1 cellular context compared by ENCODE assay signal in the genomic region with DNA sequence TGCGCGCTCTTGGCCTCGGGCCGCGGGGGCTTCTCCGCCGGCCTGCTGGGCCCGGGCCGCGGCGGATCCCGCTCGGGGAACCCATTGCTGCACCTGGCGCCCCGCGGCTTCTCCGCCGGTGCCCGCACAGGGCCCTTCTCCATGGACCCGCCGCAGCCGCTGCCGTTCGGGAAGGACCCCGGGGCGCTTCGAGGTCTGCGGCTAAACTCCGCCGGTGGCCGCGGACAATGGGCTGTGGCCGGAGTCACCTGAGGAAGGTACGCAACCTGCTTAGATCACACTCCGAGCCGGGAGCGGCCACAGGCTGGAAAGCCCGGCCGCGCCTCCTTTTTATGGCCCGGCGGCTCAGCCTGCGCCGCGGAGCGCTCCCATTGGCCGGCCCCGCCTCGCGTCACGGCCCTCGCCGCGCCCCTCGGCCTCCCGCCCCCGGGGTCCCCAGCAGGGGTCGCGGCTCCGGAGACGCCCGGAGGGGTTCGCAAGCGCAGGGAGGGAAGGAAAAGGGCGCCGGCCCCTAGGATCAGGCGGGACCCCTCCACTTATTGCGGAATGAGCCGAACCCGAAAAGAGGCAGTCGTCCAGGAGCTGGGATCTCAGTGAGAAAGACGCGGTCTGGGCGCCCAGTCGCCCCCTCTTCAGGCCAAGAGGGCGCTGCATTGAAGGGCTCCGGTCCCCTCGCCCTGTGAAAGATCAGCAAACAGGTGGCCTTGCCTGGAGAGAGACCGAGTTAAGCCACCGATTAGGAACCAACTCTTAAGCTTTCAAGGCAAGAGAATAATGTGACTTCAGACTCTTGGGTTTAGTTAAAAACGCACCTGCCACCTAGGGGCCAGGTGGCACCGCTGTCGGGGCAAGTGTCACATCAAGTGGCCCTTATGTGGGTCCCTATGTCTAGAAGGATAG.
A peak's percentile ranks its signal among the peaks of the same experiment; 100 is the strongest.
TF ChIP-seq lines count a peak whose summit lies in the region.

A gene with protein sequence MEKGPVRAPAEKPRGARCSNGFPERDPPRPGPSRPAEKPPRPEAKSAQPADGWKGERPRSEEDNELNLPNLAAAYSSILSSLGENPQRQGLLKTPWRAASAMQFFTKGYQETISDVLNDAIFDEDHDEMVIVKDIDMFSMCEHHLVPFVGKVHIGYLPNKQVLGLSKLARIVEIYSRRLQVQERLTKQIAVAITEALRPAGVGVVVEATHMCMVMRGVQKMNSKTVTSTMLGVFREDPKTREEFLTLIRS (minus strand): TSS at position 306 of the 900 bp plus-strand sequence. CDS start 163 bp downstream, at position 143.

TF ChIP-seq in K562, 482 proteins besides CTCF, POLR2A, EP300 and RAD21 (continued from another document and continues in another):
- TF ChIP-seq, protein P1, sequence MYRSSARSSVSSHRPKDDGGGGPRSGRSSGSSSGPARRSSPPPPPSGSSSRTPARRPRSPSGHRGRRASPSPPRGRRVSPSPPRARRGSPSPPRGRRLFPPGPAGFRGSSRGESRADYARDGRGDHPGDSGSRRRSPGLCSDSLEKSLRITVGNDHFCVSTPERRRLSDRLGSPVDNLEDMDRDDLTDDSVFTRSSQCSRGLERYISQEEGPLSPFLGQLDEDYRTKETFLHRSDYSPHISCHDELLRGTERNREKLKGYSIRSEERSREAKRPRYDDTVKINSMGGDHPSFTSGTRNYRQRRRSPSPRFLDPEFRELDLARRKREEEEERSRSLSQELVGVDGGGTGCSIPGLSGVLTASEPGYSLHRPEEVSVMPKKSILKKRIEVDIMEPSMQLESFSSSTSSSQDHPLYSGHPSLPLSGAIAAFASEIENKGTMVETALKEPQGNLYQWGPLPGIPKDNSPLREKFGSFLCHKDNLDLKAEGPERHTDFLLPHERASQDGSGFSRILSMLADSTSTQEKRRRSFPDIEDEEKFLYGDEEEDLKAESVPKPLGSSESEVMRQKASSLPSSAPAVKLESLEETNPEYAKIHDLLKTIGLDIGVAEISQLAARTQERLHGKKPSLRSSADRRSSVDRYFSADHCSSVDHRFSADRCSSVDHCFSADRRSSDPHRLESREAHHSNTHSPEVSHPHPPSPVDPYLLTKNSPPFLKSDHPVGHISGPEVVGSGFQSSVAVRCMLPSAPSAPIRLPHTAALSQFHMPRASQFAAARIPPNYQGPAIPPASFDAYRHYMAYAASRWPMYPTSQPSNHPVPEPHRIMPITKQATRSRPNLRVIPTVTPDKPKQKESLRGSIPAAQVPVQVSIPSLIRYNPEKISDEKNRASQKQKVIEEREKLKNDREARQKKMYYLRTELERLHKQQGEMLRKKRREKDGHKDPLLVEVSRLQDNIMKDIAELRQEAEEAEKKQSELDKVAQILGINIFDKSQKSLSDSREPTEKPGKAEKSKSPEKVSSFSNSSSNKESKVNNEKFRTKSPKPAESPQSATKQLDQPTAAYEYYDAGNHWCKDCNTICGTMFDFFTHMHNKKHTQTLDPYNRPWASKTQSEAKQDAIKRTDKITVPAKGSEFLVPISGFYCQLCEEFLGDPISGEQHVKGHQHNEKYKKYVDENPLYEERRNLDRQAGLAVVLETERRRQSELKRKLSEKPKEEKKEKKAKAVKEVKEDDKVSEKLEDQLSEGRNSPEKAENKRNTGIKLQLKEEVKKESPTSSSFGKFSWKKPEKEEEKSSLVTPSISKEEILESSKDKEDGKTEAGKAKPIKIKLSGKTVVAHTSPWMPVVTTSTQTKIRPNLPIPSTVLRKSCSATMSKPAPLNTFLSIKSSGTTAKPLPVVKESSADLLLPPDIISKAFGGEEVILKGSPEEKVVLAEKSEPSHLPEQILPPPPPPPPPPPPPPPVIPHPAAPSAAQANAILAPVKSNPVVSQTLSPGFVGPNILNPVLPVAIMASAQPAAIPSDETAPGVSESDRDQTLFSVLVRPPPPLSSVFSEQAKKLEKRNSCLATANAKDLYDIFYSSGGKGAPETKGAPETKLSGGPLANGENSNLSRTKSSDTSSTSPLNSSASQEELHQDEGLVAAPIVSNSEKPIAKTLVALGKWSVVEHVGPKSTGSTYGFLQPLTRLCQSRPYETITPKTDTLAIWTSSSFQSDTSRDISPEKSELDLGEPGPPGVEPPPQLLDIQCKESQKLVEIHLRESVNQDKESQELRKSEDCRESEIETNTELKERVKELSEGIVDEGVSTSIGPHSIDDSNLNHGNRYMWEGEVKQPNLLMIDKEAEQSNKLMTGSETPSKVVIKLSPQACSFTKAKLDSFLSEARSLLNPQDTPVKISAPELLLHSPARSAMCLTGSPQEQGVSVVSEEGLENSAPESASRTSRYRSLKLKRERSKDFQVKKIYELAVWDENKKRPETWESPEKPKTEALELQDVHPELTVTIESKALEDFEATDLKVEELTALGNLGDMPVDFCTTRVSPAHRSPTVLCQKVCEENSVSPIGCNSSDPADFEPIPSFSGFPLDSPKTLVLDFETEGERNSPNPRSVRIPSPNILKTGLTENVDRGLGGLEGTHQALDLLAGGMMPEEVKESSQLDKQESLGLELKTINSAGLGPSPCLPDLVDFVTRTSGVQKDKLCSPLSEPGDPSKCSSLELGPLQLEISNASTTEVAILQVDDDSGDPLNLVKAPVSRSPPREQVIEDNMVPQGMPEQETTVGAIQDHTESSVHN (IDR thresholded peaks at IDR 0.05; ENCODE audit: borderline replicate concordance in 1 of 2, low read depth in 1 of 2): no peak
- no peak for TF ChIP-seq ZNF140 (CRISPR knock-in tag; IDR thresholded peaks at IDR 0.05)
- TF ChIP-seq CREM (IDR thresholded peaks at IDR 0.05; ENCODE audit: low read depth): peak; percentile 43; the same call in 1 of the 2 replicates
- TF ChIP-seq RBM15 (IDR thresholded peaks at IDR 0.05; ENCODE audit: insufficient read depth, low read length): no peak
- peak; percentile 43; the same call in 1 of the 2 replicates for TF ChIP-seq EGR1 (conservative IDR thresholded peaks at IDR 0.05)
- TF ChIP-seq REST (CRISPR knock-in tag; IDR thresholded peaks at IDR 0.05; ENCODE audit: low read depth): no peak
- TF ChIP-seq, protein P2, sequence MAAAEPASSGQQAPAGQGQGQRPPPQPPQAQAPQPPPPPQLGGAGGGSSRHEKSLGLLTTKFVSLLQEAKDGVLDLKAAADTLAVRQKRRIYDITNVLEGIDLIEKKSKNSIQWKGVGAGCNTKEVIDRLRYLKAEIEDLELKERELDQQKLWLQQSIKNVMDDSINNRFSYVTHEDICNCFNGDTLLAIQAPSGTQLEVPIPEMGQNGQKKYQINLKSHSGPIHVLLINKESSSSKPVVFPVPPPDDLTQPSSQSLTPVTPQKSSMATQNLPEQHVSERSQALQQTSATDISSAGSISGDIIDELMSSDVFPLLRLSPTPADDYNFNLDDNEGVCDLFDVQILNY (CRISPR knock-in tag; IDR thresholded peaks at IDR 0.05): no peak
- TF ChIP-seq NCOA2 (IDR thresholded peaks at IDR 0.05; ENCODE audit: partially characterized antibody in 2 of 2): no peak
- no peak for TF ChIP-seq CCAR2 (IDR thresholded peaks at IDR 0.05; ENCODE audit: low read depth, low read length)
- TF ChIP-seq ARID4B (CRISPR knock-in tag; IDR thresholded peaks at IDR 0.05): no peak; the same call in 1 of the 2 replicates
- no peak for TF ChIP-seq POLR3A (IDR thresholded peaks at IDR 0.05; ENCODE audit: borderline replicate concordance, extremely low read depth, insufficient read depth, insufficient read length)
- no peak for TF ChIP-seq PTTG1 (tag; IDR thresholded peaks at IDR 0.05; ENCODE audit: low read depth)
- no peak for TF ChIP-seq SAFB (IDR thresholded peaks at IDR 0.05; ENCODE audit: borderline replicate concordance, low read depth, low read length)
- no peak for TF ChIP-seq MCM3 (IDR thresholded peaks at IDR 0.05)
- no peak for TF ChIP-seq RBM34 (IDR thresholded peaks at IDR 0.05; ENCODE audit: borderline replicate concordance, insufficient read depth, low read length)
- TF ChIP-seq ZC3H11A (IDR thresholded peaks at IDR 0.05; ENCODE audit: low read depth, low read length): no peak
- no peak for TF ChIP-seq HOXB6 (CRISPR knock-in tag; IDR thresholded peaks at IDR 0.05; ENCODE audit: borderline replicate concordance)
- TF ChIP-seq E2F8 (IDR thresholded peaks at IDR 0.05; ENCODE audit: low read depth, partially characterized antibody): no peak
- TF ChIP-seq ZFPM2 (CRISPR knock-in tag; IDR thresholded peaks at IDR 0.05): no peak
- no peak for TF ChIP-seq ZSCAN29 (IDR thresholded peaks at IDR 0.05)
- no peak for TF ChIP-seq ZNF274 (IDR thresholded peaks at IDR 0.05; ENCODE audit: borderline replicate concordance, low read depth, low read length)
- TF ChIP-seq ZNF23 (CRISPR knock-in tag; IDR thresholded peaks at IDR 0.05): no peak
- TF ChIP-seq MEF2D (tag; conservative IDR thresholded peaks at IDR 0.05; ENCODE audit: low read depth): no peak
- no peak for TF ChIP-seq STAT5A (IDR thresholded peaks at IDR 0.05; ENCODE audit: borderline replicate concordance, low read length)
- no peak for TF ChIP-seq TFAM (CRISPR knock-in tag; conservative IDR thresholded peaks at IDR 0.05)
- no peak; the same call in 1 of the 2 replicates for TF ChIP-seq RB1 (IDR thresholded peaks at IDR 0.05; ENCODE audit: low read depth)
- peak; percentile 88 for TF ChIP-seq KDM5B (IDR thresholded peaks at IDR 0.05; ENCODE audit: insufficient replicate concordance, low read depth, low read length)
- TF ChIP-seq PHB (CRISPR knock-in tag; IDR thresholded peaks at IDR 0.05): no peak
- TF ChIP-seq NELFE (IDR thresholded peaks at IDR 0.05; ENCODE audit: insufficient read depth, insufficient read length): no peak
- no peak for TF ChIP-seq TCF3 (CRISPR knock-in tag; IDR thresholded peaks at IDR 0.05)
- TF ChIP-seq NR1H2 (CRISPR knock-in tag; IDR thresholded peaks at IDR 0.05): no peak
- no peak for TF ChIP-seq RBM22 (IDR thresholded peaks at IDR 0.05; ENCODE audit: low read depth, low read length, poor library complexity, severe bottlenecking)
- TF ChIP-seq HNRNPH1 (optimal IDR thresholded peaks at IDR 0.05; ENCODE audit: low read depth, low read length): no peak
- no peak for TF ChIP-seq MBD2 (IDR thresholded peaks at IDR 0.05; ENCODE audit: borderline replicate concordance, low read depth)
